34 cellular contexts compared by ENCODE assay signal in genomic region chr2:241483305-241483704, GRCh38.
"Had no signal": no experiment of that assay in that cellular context is flagged by ENCODE, and none has a peak within 500 bp of the region (broad histone marks: within the 10 kb centered on the region; RNA-seq: fewer than 3 reads in every experiment).

No MANE protein-coding gene starts in this region.

- H3K4me3 ChIP-seq: MG63 had no signal

- H3K27ac ChIP-seq: KMS-11 had no signal

- DNase-seq: Karpas-422, Kasumi-1, KBM-7, KG1, MG63, MM.1S, MV-4-11, NCI-H1048, NCI-H1092, NCI-H1092 treated with DMSO at 0.1 percent for 48 hours, NCI-H1105, NCI-H1105 treated with DMSO at 0.1 percent for 48 hours, NCI-H1417, NCI-H1417 treated with DMSO at 0.1 percent for 48 hours, NCI-H1436, NCI-H1436 treated with DMSO at 0.1 percent for 48 hours, NCI-H146, NCI-H1694, NCI-H1694 treated with DMSO at 0.1 percent for 48 hours, NCI-H187, NCI-H187 treated with DMSO at 0.1 percent for 48 hours, NCI-H1930, NCI-H2029, NCI-H2029 treated with DMSO at 0.1 percent for 48 hours, NCI-H2081, NCI-H2081 treated with DMSO at 0.1 percent for 48 hours, NCI-H2107, NCI-H2171, NCI-H2227 treated with DMSO at 0.1 percent for 48 hours, NCI-H226, NCI-H345, NCI-H446, NCI-H446 treated with DMSO at 0.1 percent for 48 hours had no signal

- H3K9me3 ChIP-seq: MG63 had no signal

- H3K4me2 ChIP-seq: KMS-11 had no signal

- H3K27me3 ChIP-seq: MG63 had no signal
